ENCODE assay signal across 8 cellular contexts in the genomic region with DNA sequence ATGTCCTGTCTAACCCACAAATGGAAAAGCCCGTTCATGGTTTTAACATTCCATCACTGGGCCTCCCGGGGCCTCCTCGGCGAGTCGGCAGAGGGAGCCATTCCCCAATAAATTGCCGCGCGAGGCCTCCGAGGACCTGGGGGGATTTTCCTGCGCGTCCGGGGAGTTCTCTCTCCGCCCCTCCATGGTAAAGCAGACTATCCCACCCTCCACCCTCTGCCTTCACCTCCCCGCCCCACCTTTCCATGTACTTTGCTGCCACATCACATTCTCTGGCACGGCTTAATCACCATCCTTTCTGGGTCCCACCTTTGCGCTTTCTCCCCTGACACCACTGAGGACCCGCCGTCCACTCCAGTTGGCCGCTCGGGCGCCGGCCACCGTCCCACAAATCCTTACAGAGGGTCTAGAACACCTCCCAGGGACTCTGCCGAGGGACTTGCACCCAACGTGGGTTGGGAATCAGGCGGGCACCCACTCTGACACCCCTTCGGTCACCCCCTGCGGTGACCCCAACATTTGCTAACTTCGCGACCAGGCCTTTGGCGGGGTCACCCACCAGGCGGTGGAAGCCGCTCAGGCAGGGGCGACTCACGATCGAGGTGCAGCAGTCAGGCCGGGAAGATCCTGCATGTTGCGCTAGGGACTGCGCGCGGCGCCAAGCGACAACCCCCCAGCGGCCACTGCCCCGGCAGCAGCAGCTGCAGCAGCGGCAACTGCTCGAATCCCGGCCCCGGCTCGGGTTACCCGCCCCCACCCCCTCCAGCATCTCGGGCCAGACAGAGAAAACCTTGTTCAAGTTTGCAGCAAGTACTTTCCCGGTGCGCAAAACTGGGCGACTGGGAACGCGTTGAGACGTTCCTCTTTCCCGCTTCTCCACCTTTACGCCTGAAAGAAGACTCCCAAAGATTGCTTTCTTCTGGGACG. TPM values are rescaled to one million over a fixed set of nuclear protein-coding genes. Genes with fewer than 3 reads are reported as not detected.
A peak's percentile ranks its signal among the peaks of the same experiment; 100 is the strongest.
DNase-seq lines count a peak whose midpoint lies in the region; ATAC-seq, FAIRE-seq and TF ChIP-seq lines count a peak whose summit lies in the region.

A gene (plus strand): TSS at position 778 of the 927 bp plus-strand sequence. CDS start 40,513 bp downstream, outside the sequence.

- TF ChIP-seq CTCF in mammary epithelial cell (conservative IDR thresholded peaks at IDR 0.05 in 1 of 2, IDR thresholded peaks at IDR 0.05 in 1 of 2; ENCODE audit: extremely low read depth in 1 of 2, insufficient read depth in 1 of 2, low read depth in 1 of 2, low read length in 2 of 2) (peak; percentile 57 to 86), keratinocyte (optimal IDR thresholded peaks at IDR 0.05 in 1 of 3, IDR thresholded peaks at IDR 0.05 in 1 of 3, conservative IDR thresholded peaks at IDR 0.05 in 1 of 3; ENCODE audit: extremely low read depth in 1 of 3, insufficient read depth in 2 of 3, low read length in 3 of 3) (peak; percentile 67 to 79 (median 69))

- H3K9ac ChIP-seq in mammary epithelial cell (ENCODE audit: insufficient read depth, low read length) (no peak within 1 kb of the TSS), keratinocyte (ENCODE audit: control insufficient read depth, extremely low read depth, insufficient read depth, low read length) (no peak within 1 kb of the TSS)

- intact Hi-C loops in mammary epithelial cell (cut with micrococcal nuclease) = loop anchor here (1.0 to 5.0 kb wide), 4 partner anchors 24 to 453 kb away; no protein-coding TSS in a partner anchor

- H2AFZ ChIP-seq in ACC112 (ENCODE audit: low read length, unreplicated experiment) (peak within 1 kb of the TSS; percentile 74), mammary epithelial cell (ENCODE audit: low read depth, low read length) (peak within 1 kb of the TSS; percentile 63), keratinocyte (ENCODE audit: control insufficient read depth, low read length) (no peak within 1 kb of the TSS)

- peaks cover 5% of the 10 kb centered on the region for H3K4me1 Mint-ChIP-seq in stimulated activated effector memory CD8-positive, alpha-beta T cell treated with anti-CD3 and anti-CD28 coated beads, Interleukin-12 subunit alpha, Interleukin-12 subunit beta, amount 100 ng/mL, for 72 hours

- no TSS peak for BruUV-seq in mammary epithelial cell (replicated peaks; lab: Mats Ljungman, UMichigan)

- no peaks in the 10 kb centered on the region for H3K9me1 ChIP-seq in keratinocyte (ENCODE audit: control insufficient read depth, extremely low read depth, insufficient read depth, low read length)

- DNase-seq in GM12891 (ENCODE audit: insufficient read length, low spot score) (peak; percentile 50), NCI-H2227 treated with DMSO at 0.1 percent for 48 hours (lab: John Stamatoyannopoulos, UW) (peak; percentile 14), mammary epithelial cell (peak; percentile 46), keratinocyte (ENCODE audit: low read depth, low spot score) (no peak), AML-193 (lab: John Stamatoyannopoulos, UW) (no peak)
- DNase-seq in stimulated activated effector memory CD8-positive, alpha-beta T cell treated with anti-CD3 and anti-CD28 coated beads, Interleukin-12 subunit alpha, Interleukin-12 subunit beta, amount 100 ng/mL, for 72 hours (ENCODE audit: low spot score in 2 of 2) = no peak

- 8% methylated on average over 11 of the region's 61 CpGs for WGBS in mammary epithelial cell (ENCODE audit: low coverage, missing lambda C conversion rate)

- H3K4me2 ChIP-seq in mammary epithelial cell (ENCODE audit: insufficient read depth, low read depth, low read length) (peak within 1 kb of the TSS; percentile 79), keratinocyte (ENCODE audit: control insufficient read depth, extremely low read depth, insufficient read depth, low read depth, low read length) (peak within 1 kb of the TSS; percentile 48)

- no peak for FAIRE-seq in GM12891 (lab: Jason Lieb, UNC)
- no peak for FAIRE-seq in keratinocyte (lab: Jason Lieb, UNC)

- H3K9me3 Mint-ChIP-seq in stimulated activated effector memory CD8-positive, alpha-beta T cell treated with anti-CD3 and anti-CD28 coated beads, Interleukin-12 subunit alpha, Interleukin-12 subunit beta, amount 100 ng/mL, for 72 hours = no peaks in the 10 kb centered on the region

- H3K79me2 ChIP-seq in ACC112 (ENCODE audit: control insufficient read depth, insufficient read depth, low read length, unreplicated experiment) (no peaks in the 10 kb centered on the region), mammary epithelial cell (ENCODE audit: insufficient read depth, low read length) (no peaks in the 10 kb centered on the region), keratinocyte (ENCODE audit: control insufficient read depth, insufficient read depth, low read length) (no peaks in the 10 kb centered on the region)

- no peak within 1 kb of the TSS for H3K27ac Mint-ChIP-seq in stimulated activated effector memory CD8-positive, alpha-beta T cell treated with anti-CD3 and anti-CD28 coated beads, Interleukin-12 subunit alpha, Interleukin-12 subunit beta, amount 100 ng/mL, for 72 hours

- H4K20me1 ChIP-seq in mammary epithelial cell (ENCODE audit: insufficient read depth, low read length) = no peaks in the 10 kb centered on the region
- no peaks in the 10 kb centered on the region for H4K20me1 ChIP-seq in keratinocyte (ENCODE audit: control insufficient read depth, extremely low read depth, insufficient read depth, low read length)

- ATAC-seq in stimulated activated effector memory CD8-positive, alpha-beta T cell treated with anti-CD3 and anti-CD28 coated beads, Interleukin-12 subunit alpha, Interleukin-12 subunit beta, amount 100 ng/mL, for 72 hours = peak; percentile 42
- no peak for ATAC-seq in GM19455 (IDR thresholded peaks at IDR 0.05; ENCODE audit: unreplicated experiment)

- TF ChIP-seq POLR2A in GM12891 (IDR thresholded peaks at IDR 0.05; ENCODE audit: low read depth, low read length) = no peak

- in situ Hi-C loops in mammary epithelial cell (cut with MboI; ENCODE audit: low sequenced_read_pairs in 2 of 2) = loop anchor here in 1 of 2 donors (10.0 kb wide), 1 partner anchor 435 kb away; no protein-coding TSS in a partner anchor

- H3K27ac ChIP-seq in ACC112 (ENCODE audit: low read depth, low read length) (no peak within 1 kb of the TSS), mammary epithelial cell (ENCODE audit: insufficient read depth, low read depth, low read length) (no peak within 1 kb of the TSS), keratinocyte (ENCODE audit: control insufficient read depth, insufficient read depth, low read length) (no peak within 1 kb of the TSS)

- H3K27me3 ChIP-seq in ACC112 (ENCODE audit: insufficient read depth, low read length) = peaks cover 27% of the 10 kb centered on the region
- H3K27me3 ChIP-seq in mammary epithelial cell (ENCODE audit: insufficient read depth, low read length) = peaks cover 14% of the 10 kb centered on the region
- peaks cover 33% of the 10 kb centered on the region for H3K27me3 ChIP-seq in keratinocyte (ENCODE audit: control insufficient read depth, extremely low read depth, insufficient read depth, low read length)

- CTCF ChIA-PET in mammary epithelial cell (lab: Charles Lee; ENCODE audit: low non-redundant PET) = no interaction called here

- no peak within 1 kb of the TSS for H3K4me3 Mint-ChIP-seq in stimulated activated effector memory CD8-positive, alpha-beta T cell treated with anti-CD3 and anti-CD28 coated beads, Interleukin-12 subunit alpha, Interleukin-12 subunit beta, amount 100 ng/mL, for 72 hours

- H3K4me3 ChIP-seq in ACC112 (ENCODE audit: low read depth, low read length) (peak within 1 kb of the TSS; percentile 75), mammary epithelial cell (replicated peaks in 1 of 3; ENCODE audit: insufficient read depth in 1 of 3, low read depth in 2 of 3, low read length in 3 of 3) (peak within 1 kb of the TSS in 2 of 3 experiments; percentile 17 to 19), keratinocyte (ENCODE audit: control insufficient read depth in 2 of 3, extremely low read depth in 1 of 3, insufficient read depth in 2 of 3, low read depth in 1 of 3, low read length in 3 of 3) (peak within 1 kb of the TSS in 2 of 3 experiments; percentile 11 to 29)

- H3K36me3 ChIP-seq in ACC112 (ENCODE audit: insufficient read depth, low read length) (no peaks in the 10 kb centered on the region), mammary epithelial cell (ENCODE audit: insufficient read depth, low read length) (no peaks in the 10 kb centered on the region), keratinocyte (ENCODE audit: control insufficient read depth in 2 of 2, extremely low read depth in 1 of 2, insufficient read depth in 2 of 2, low read length in 2 of 2) (no peaks in the 10 kb centered on the region)

- dilution Hi-C loops in mammary epithelial cell (cut with HindIII; ENCODE audit: low sequenced_read_pairs) = no loop called here
- dilution Hi-C loops in keratinocyte (cut with MboI; ENCODE audit: extremely low pct_ligation_motif_present, low sequenced_read_pairs) = no loop called here

- H3K36me3 Mint-ChIP-seq in stimulated activated effector memory CD8-positive, alpha-beta T cell treated with anti-CD3 and anti-CD28 coated beads, Interleukin-12 subunit alpha, Interleukin-12 subunit beta, amount 100 ng/mL, for 72 hours = no peaks in the 10 kb centered on the region

- H3K4me1 ChIP-seq in ACC112 (ENCODE audit: control insufficient read depth, insufficient read depth, low read length, unreplicated experiment) (peaks cover under 1% of the 10 kb centered on the region), mammary epithelial cell (ENCODE audit: insufficient read depth, low read length) (peaks cover 7% of the 10 kb centered on the region), keratinocyte (ENCODE audit: control insufficient read depth, extremely low read depth, insufficient read depth, low read length) (no peaks in the 10 kb centered on the region)

- H3K9me3 ChIP-seq in mammary epithelial cell (replicated peaks; ENCODE audit: insufficient read depth, low read length) (no peaks in the 10 kb centered on the region), keratinocyte (ENCODE audit: control insufficient read depth, low read depth, low read length) (no peaks in the 10 kb centered on the region)

TF ChIP-seq in GM12891, 5 proteins besides CTCF, POLR2A, EP300 and RAD21 (continues in another document):
- TF ChIP-seq TAF1 (IDR thresholded peaks at IDR 0.05; ENCODE audit: low read depth, low read length) (no peak), SPI1 (IDR thresholded peaks at IDR 0.05; ENCODE audit: low read depth, low read length) (no peak), POLR2AphosphoS5 (IDR thresholded peaks at IDR 0.05; ENCODE audit: low read depth, low read length) (no peak)

RNA-seq across cellular contexts. Expression of the gene that starts here (rescaled TPM):
- not detected for polyA plus RNA-seq in GM12891 (2012; ENCODE audit: low read depth, missing spikeins)
- 1 to 10 TPM in 1 of 2 donors, under 1 TPM in 1; 0.40 to 2.2 TPM for total RNA-seq in mammary epithelial cell
- polyA plus RNA-seq in mammary epithelial cell (not detected), keratinocyte (not detected in 3 replicates)
- polyA minus RNA-seq in mammary epithelial cell (not detected), keratinocyte (0.06 TPM in 1 of 3 replicates, not detected in the others)
- polyA plus RNA-seq in keratinocyte (2011; ENCODE audit: low read depth) = not detected
- not detected in 2 replicates for polyA plus RNA-seq in keratinocyte (2011; cell fraction: cytosol; rRNA removed)
- polyA plus RNA-seq in keratinocyte (2011; cell fraction: nucleus; rRNA removed) = not detected in 2 replicates
- polyA plus RNA-seq in keratinocyte (2012; ENCODE audit: low replicate concordance) = not detected in 2 replicates
- not detected for polyA minus RNA-seq in keratinocyte (2011; cell fraction: cytosol; rRNA and poly(A)+ RNA removed)
- polyA minus RNA-seq in keratinocyte (2011; cell fraction: nucleus; rRNA and poly(A)+ RNA removed) = not detected in 2 replicates

Comparison
In these comparisons a context has a peak if more than half of its experiments do, and no peak if none do; other contexts are left out.
1. H3K4me3 ChIP-seq: peak in every context shown above with its lines; median percentile 75 in ACC112; 20 in keratinocyte; 18 in mammary epithelial cell.
2. DNase-seq: peak in GM12891 (single experiment), NCI-H2227 treated with DMSO at 0.1 percent for 48 hours (single experiment) and mammary epithelial cell (single experiment); none in keratinocyte (single experiment), stimulated activated effector memory CD8-positive, alpha-beta T cell treated with anti-CD3 and anti-CD28 coated beads, Interleukin-12 subunit alpha, Interleukin-12 subunit beta, amount 100 ng/mL, for 72 hours (0 of 2) and AML-193 (0 of 2).